In genomic region chr11:118914178-118914918, GRCh38 we compare ENCODE assay signal across 9 cellular contexts. TPM values are rescaled to one million over a fixed set of nuclear protein-coding genes. Genes with fewer than 3 reads are reported as not detected.
A peak's percentile ranks its signal among the peaks of the same experiment; 100 is the strongest.
DNase-seq lines count a peak whose midpoint lies in the region; ATAC-seq, FAIRE-seq and TF ChIP-seq lines count a peak whose summit lies in the region.
"Had no signal": no experiment of that assay in that cellular context is flagged by ENCODE, and none has a peak within 500 bp of the region (broad histone marks: within the 10 kb centered on the region; RNA-seq: fewer than 3 reads in every experiment).

No MANE protein-coding gene starts in this region.

- H3K4me1 Mint-ChIP-seq in endothelial cell (ENCODE audit: unreplicated experiment) = peaks cover 44% of the 10 kb centered on the region

- ATAC-seq in A549 (no peak), HG03432 (IDR thresholded peaks at IDR 0.05; ENCODE audit: unreplicated experiment) (peak; percentile 44), pancreas (peak in 3 of 4 donors; percentile 6 to 28 (median 17)), GM21529 (IDR thresholded peaks at IDR 0.05; ENCODE audit: unreplicated experiment) (no peak)

- 10% methylated on average over 5 of the region's 15 CpGs for WGBS in A549 (ENCODE audit: missing lambda C conversion rate)
- 42 to 44% methylated on average over 15 of the region's 15 CpGs for WGBS in pancreas, 2 donors

- peak overlapping the region; percentile 57 for H3K27ac Mint-ChIP-seq in endothelial cell (ENCODE audit: unreplicated experiment)

- no peak for TF ChIP-seq CTCF in A549 (IDR thresholded peaks at IDR 0.05)
- no peak for TF ChIP-seq CTCF in endothelial cell (IDR thresholded peaks at IDR 0.05; ENCODE audit: unreplicated experiment)
- no peak for TF ChIP-seq CTCF in pancreas (IDR thresholded peaks at IDR 0.05)

- intact Hi-C loops in pancreas (cut with DNase I) = no loop called here

- H3K9me3 ChIP-seq in A549 (no peaks in the 10 kb centered on the region), pancreas (no peaks in the 10 kb centered on the region)

- POLR2A ChIA-PET in A549 (lab: Yijun Ruan, JAX) = interaction anchor here (1.3 kb wide), 1 partner anchor 12 kb away, joined by 3 read pairs; the partner anchor contains the start of gene BCL9L

- peaks cover 80% of the 10 kb centered on the region for H3K4me1 ChIP-seq in A549
- H3K4me1 ChIP-seq in pancreas = peaks cover 70 to 95% (median 87%) of the 10 kb centered on the region in 3 donors

- peak overlapping the region; percentile 98 to 100 for H3K27ac ChIP-seq in A549
- peak overlapping the region; percentile 75 to 89 (median 82) for H3K27ac ChIP-seq in pancreas

- H3K4me3 ChIP-seq in A549 = 0 out of 3 replicates have a peak overlapping the region, but pooled peaks have one; percentile 19
- peak overlapping the region in 1 of 4 donors; percentile 7 for H3K4me3 ChIP-seq in pancreas

- H3K36me3 Mint-ChIP-seq in endothelial cell (ENCODE audit: low read depth, unreplicated experiment) = no peaks in the 10 kb centered on the region

- DNase-seq in A549 (ENCODE audit: low read depth in 1 of 2, low spot score in 1 of 2) (peak in 1 of 2 experiments; percentile 48), endothelial cell (ENCODE audit: low spot score) (no peak), pancreas (peak; percentile 64 to 87 (median 71)), epidermal melanocyte (ENCODE audit: insufficient read length, low spot score) (no peak), MV-4-11 (lab: John Stamatoyannopoulos, UW) (no peak)
- peak; percentile 74 to 77 for DNase-seq in activated CD4-positive, alpha-beta T cell treated with anti-CD3 and anti-CD28 coated beads, Interleukin-2, amount 50 U/mL, for 48 hours

- no peak overlapping the region for H3K4me3 Mint-ChIP-seq in endothelial cell (ENCODE audit: unreplicated experiment)

- H3K36me3 ChIP-seq in pancreas = no peaks in the 10 kb centered on the region

- FAIRE-seq in A549 (lab: Jason Lieb, UNC) (no peak), pancreas (lab: Jason Lieb, UNC) (no peak)
- FAIRE-seq: endometrium had no signal

- H3K27me3 Mint-ChIP-seq in endothelial cell (ENCODE audit: unreplicated experiment) = peaks cover 11% of the 10 kb centered on the region

- peak in 1 of 2 experiments; percentile 25; a peak in 1 of 5 replicates for TF ChIP-seq EP300 in A549 (IDR thresholded peaks at IDR 0.05)

- peak overlapping the region; percentile 100 for H3K4me2 ChIP-seq in A549

- no peak for TF ChIP-seq RAD21 in A549 (conservative IDR thresholded peaks at IDR 0.05 in 1 of 2, IDR thresholded peaks at IDR 0.05 in 1 of 2)

- CTCF ChIA-PET in A549 (lab: Yijun Ruan, JAX) = interaction anchor here (2.7 to 4.0 kb wide), 2 partner anchors 123 to 224 kb away, joined by 9 to 18 read pairs; partner anchors contain the start of gene DDX6

- H3K9me3 Mint-ChIP-seq in endothelial cell (ENCODE audit: unreplicated experiment) = no peaks in the 10 kb centered on the region

- TF ChIP-seq POLR2A in A549 (IDR thresholded peaks at IDR 0.05; ENCODE audit: low read length) = no peak

- no peaks in the 10 kb centered on the region for H3K27me3 ChIP-seq in pancreas

TF ChIP-seq in A549, 52 proteins besides CTCF, POLR2A, EP300 and RAD21:
- TF ChIP-seq FOSB (CRISPR knock-in tag; IDR thresholded peaks at IDR 0.05) (no peak), MAX (IDR thresholded peaks at IDR 0.05) (peak; percentile 48), CHD2 (IDR thresholded peaks at IDR 0.05; ENCODE audit: low read length, partially characterized antibody) (no peak), JUN (IDR thresholded peaks at IDR 0.05) (peak in 1 of 2 experiments; percentile 12; a peak in 1 of 5 replicates), ZC3H11A (IDR thresholded peaks at IDR 0.05) (no peak), RFX5 (IDR thresholded peaks at IDR 0.05) (no peak)

RNA-seq across cellular contexts. Expression of gene BCL9L, which starts 11.4 kb away (rescaled TPM):
- polyA plus RNA-seq in A549 (2011; rRNA removed) (7.0 and 8.8 TPM in 2 replicates), A549 (2017; fragmentation: RNase III; extraction: RNeasy Plus Mini Kit Qiagen cat#74134 plus additional on column Dnase treatment) (51.8 to 53.2 TPM (median 52.0 TPM) in 3 replicates), pancreas (10 to 100 TPM in 1 of 2 donors, 1 to 10 TPM in 1; 6.5 to 31.4 TPM)
- polyA plus RNA-seq in A549 (2012; cell fraction: cytosol; rRNA removed) = 16.4 and 27.8 TPM in 2 replicates
- 41.9 and 56.6 TPM in 2 replicates for polyA plus RNA-seq in A549 (2012; cell fraction: nucleus; rRNA removed)
- 8.8 and 19.9 TPM in 2 replicates for polyA minus RNA-seq in A549 (2011; rRNA and poly(A)+ RNA removed)
- total RNA-seq in endothelial cell (ENCODE audit: unreplicated experiment) (16.5 TPM), pancreas (10 to 100 TPM; 15.2 to 40.8 (median 23.3) TPM)

RNA-seq across cellular contexts. Expression of gene CXCR5, which starts 30.7 kb away (rescaled TPM):
- not detected in 2 replicates for polyA plus RNA-seq in A549 (2011; rRNA removed)
- polyA plus RNA-seq in A549 (2012; cell fraction: cytosol; rRNA removed) = not detected in 2 replicates
- polyA plus RNA-seq in A549 (2012; cell fraction: nucleus; rRNA removed) = 0.02 and 0.04 TPM in 2 replicates
- polyA plus RNA-seq in A549 (2017; fragmentation: RNase III; extraction: RNeasy Plus Mini Kit Qiagen cat#74134 plus additional on column Dnase treatment) = 0.04 to 0.05 TPM (median 0.04 TPM) in 3 replicates
- polyA minus RNA-seq in A549 (2011; rRNA and poly(A)+ RNA removed) = not detected in 2 replicates
- total RNA-seq in endothelial cell (ENCODE audit: unreplicated experiment) = not detected
- total RNA-seq in pancreas = under 1 TPM; 0.06 to 0.20 (median 0.12) TPM
- polyA plus RNA-seq in pancreas = under 1 TPM; 0.11 to 0.19 TPM

RNA-seq across cellular contexts. Expression of gene UPK2, which starts 41.8 kb away (rescaled TPM):
- polyA plus RNA-seq in A549 (2011; rRNA removed) (0.20 and 0.37 TPM in 2 replicates), A549 (2017; fragmentation: RNase III; extraction: RNeasy Plus Mini Kit Qiagen cat#74134 plus additional on column Dnase treatment) (0.41 to 0.92 TPM (median 0.50 TPM) in 3 replicates), pancreas (under 1 TPM; 0.09 to 0.19 TPM)
- 0.48 and 0.49 TPM in 2 replicates for polyA plus RNA-seq in A549 (2012; cell fraction: cytosol; rRNA removed)
- 0.56 and 0.62 TPM in 2 replicates for polyA plus RNA-seq in A549 (2012; cell fraction: nucleus; rRNA removed)
- 0.37 and 0.39 TPM in 2 replicates for polyA minus RNA-seq in A549 (2011; rRNA and poly(A)+ RNA removed)
- total RNA-seq in endothelial cell (ENCODE audit: unreplicated experiment) (not detected), pancreas (under 1 TPM in 1 of 6 donors, not detected in 5; 0.16 TPM)

RNA-seq across cellular contexts. Expression of gene FOXR1, which starts 57.2 kb away (rescaled TPM):
- not detected in 2 replicates for polyA plus RNA-seq in A549 (2011; rRNA removed)
- not detected in 2 replicates for polyA plus RNA-seq in A549 (2012; cell fraction: cytosol; rRNA removed)
- not detected in 2 replicates for polyA plus RNA-seq in A549 (2012; cell fraction: nucleus; rRNA removed)
- not detected in 3 replicates for polyA plus RNA-seq in A549 (2017; fragmentation: RNase III; extraction: RNeasy Plus Mini Kit Qiagen cat#74134 plus additional on column Dnase treatment)
- polyA minus RNA-seq in A549 (2011; rRNA and poly(A)+ RNA removed) = not detected in 2 replicates
- not detected for total RNA-seq in endothelial cell (ENCODE audit: unreplicated experiment)
- total RNA-seq in pancreas = not detected
- polyA plus RNA-seq in pancreas = not detected

Comparison
In these comparisons a context has a peak if more than half of its experiments do, and no peak if none do; other contexts are left out.
1. ATAC-seq: peak in HG03432 (single experiment) and pancreas (3 of 4); none in A549 (0 of 2) and GM21529 (single experiment).
2. DNase-seq: peak in activated CD4-positive, alpha-beta T cell treated with anti-CD3 and anti-CD28 coated beads, Interleukin-2, amount 50 U/mL, for 48 hours (2 of 2) and pancreas (6 of 6); none in endothelial cell (single experiment), epidermal melanocyte (single experiment) and MV-4-11 (single experiment).